In genomic region chr4:3354455-3354811, GRCh38 we compare ENCODE assay signal across 2 cellular contexts.
TF ChIP-seq lines count a peak whose summit lies in the region.

No MANE protein-coding gene starts in this region.

TF ChIP-seq in A549, 52 proteins besides CTCF, POLR2A, EP300 and RAD21:
- TF ChIP-seq ZNF302 (CRISPR knock-in tag; IDR thresholded peaks at IDR 0.05) (no peak), CHD2 (IDR thresholded peaks at IDR 0.05; ENCODE audit: low read length, partially characterized antibody) (no peak), POLR2AphosphoS2 (conservative IDR thresholded peaks at IDR 0.05; ENCODE audit: low read length) (no peak), NFE2L2 (conservative IDR thresholded peaks at IDR 0.05; ENCODE audit: low read length) (no peak), HDAC2 (IDR thresholded peaks at IDR 0.05) (no peak), KDM5A (IDR thresholded peaks at IDR 0.05) (no peak), BCL3 (IDR thresholded peaks at IDR 0.05) (no peak), NR3C1 (IDR thresholded peaks at IDR 0.05) (no peak), CBX8 (IDR thresholded peaks at IDR 0.05) (no peak), PHF8 (IDR thresholded peaks at IDR 0.05; ENCODE audit: borderline replicate concordance, low read depth) (no peak)
- TF ChIP-seq, protein P1, sequence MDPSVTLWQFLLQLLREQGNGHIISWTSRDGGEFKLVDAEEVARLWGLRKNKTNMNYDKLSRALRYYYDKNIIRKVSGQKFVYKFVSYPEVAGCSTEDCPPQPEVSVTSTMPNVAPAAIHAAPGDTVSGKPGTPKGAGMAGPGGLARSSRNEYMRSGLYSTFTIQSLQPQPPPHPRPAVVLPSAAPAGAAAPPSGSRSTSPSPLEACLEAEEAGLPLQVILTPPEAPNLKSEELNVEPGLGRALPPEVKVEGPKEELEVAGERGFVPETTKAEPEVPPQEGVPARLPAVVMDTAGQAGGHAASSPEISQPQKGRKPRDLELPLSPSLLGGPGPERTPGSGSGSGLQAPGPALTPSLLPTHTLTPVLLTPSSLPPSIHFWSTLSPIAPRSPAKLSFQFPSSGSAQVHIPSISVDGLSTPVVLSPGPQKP (IDR thresholded peaks at IDR 0.05; ENCODE audit: low read depth, low read length), result no peak
- TF ChIP-seq, protein P2, sequence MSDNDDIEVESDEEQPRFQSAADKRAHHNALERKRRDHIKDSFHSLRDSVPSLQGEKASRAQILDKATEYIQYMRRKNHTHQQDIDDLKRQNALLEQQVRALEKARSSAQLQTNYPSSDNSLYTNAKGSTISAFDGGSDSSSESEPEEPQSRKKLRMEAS (IDR thresholded peaks at IDR 0.05), result no peak
- TF ChIP-seq, protein P3, sequence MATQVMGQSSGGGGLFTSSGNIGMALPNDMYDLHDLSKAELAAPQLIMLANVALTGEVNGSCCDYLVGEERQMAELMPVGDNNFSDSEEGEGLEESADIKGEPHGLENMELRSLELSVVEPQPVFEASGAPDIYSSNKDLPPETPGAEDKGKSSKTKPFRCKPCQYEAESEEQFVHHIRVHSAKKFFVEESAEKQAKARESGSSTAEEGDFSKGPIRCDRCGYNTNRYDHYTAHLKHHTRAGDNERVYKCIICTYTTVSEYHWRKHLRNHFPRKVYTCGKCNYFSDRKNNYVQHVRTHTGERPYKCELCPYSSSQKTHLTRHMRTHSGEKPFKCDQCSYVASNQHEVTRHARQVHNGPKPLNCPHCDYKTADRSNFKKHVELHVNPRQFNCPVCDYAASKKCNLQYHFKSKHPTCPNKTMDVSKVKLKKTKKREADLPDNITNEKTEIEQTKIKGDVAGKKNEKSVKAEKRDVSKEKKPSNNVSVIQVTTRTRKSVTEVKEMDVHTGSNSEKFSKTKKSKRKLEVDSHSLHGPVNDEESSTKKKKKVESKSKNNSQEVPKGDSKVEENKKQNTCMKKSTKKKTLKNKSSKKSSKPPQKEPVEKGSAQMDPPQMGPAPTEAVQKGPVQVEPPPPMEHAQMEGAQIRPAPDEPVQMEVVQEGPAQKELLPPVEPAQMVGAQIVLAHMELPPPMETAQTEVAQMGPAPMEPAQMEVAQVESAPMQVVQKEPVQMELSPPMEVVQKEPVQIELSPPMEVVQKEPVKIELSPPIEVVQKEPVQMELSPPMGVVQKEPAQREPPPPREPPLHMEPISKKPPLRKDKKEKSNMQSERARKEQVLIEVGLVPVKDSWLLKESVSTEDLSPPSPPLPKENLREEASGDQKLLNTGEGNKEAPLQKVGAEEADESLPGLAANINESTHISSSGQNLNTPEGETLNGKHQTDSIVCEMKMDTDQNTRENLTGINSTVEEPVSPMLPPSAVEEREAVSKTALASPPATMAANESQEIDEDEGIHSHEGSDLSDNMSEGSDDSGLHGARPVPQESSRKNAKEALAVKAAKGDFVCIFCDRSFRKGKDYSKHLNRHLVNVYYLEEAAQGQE (IDR thresholded peaks at IDR 0.05), result no peak

TF ChIP-seq in HepG2, 621 proteins besides CTCF, POLR2A, EP300 and RAD21 (continued from another document and continues in another):
- TF ChIP-seq, protein P4, sequence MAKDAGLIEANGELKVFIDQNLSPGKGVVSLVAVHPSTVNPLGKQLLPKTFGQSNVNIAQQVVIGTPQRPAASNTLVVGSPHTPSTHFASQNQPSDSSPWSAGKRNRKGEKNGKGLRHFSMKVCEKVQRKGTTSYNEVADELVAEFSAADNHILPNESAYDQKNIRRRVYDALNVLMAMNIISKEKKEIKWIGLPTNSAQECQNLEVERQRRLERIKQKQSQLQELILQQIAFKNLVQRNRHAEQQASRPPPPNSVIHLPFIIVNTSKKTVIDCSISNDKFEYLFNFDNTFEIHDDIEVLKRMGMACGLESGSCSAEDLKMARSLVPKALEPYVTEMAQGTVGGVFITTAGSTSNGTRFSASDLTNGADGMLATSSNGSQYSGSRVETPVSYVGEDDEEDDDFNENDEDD (CRISPR knock-in tag; IDR thresholded peaks at IDR 0.05; ENCODE audit: borderline replicate concordance), result no peak; the same call in 1 of the 2 replicates
- TF ChIP-seq ZNF20 (CRISPR knock-in tag; IDR thresholded peaks at IDR 0.05) (no peak), SYNCRIP (IDR thresholded peaks at IDR 0.05; ENCODE audit: insufficient read depth, low read depth, low read length) (no peak), NFE2 (CRISPR knock-in tag; IDR thresholded peaks at IDR 0.05) (no peak), ZNF570 (CRISPR knock-in tag; IDR thresholded peaks at IDR 0.05; ENCODE audit: borderline replicate concordance) (no peak), ZSCAN21 (CRISPR knock-in tag; IDR thresholded peaks at IDR 0.05; ENCODE audit: borderline replicate concordance) (0 out of 2 replicates have a peak, but pooled peaks have one; percentile 46), HOXD1 (CRISPR knock-in tag; IDR thresholded peaks at IDR 0.05) (peak; percentile 83), GLI4 (CRISPR knock-in tag; IDR thresholded peaks at IDR 0.05; ENCODE audit: borderline replicate concordance) (no peak), ZNF143 (CRISPR knock-in tag; IDR thresholded peaks at IDR 0.05) (no peak; the same call in 1 of the 2 replicates), CENPT (CRISPR knock-in tag; IDR thresholded peaks at IDR 0.05; ENCODE audit: low read depth) (no peak), PAXIP1 (CRISPR knock-in tag; conservative IDR thresholded peaks at IDR 0.05) (peak; percentile 98), MYC (CRISPR knock-in tag; IDR thresholded peaks at IDR 0.05; ENCODE audit: borderline replicate concordance) (peak; percentile 45), KDM4B (CRISPR knock-in tag; IDR thresholded peaks at IDR 0.05) (peak; percentile 85; the same call in 1 of the 2 replicates), NFIB (CRISPR knock-in tag; IDR thresholded peaks at IDR 0.05; ENCODE audit: borderline replicate concordance) (no peak), JDP2 (CRISPR knock-in tag; IDR thresholded peaks at IDR 0.05; ENCODE audit: borderline replicate concordance) (no peak), FIP1L1 (IDR thresholded peaks at IDR 0.05; ENCODE audit: borderline replicate concordance, insufficient read depth, low read depth, low read length) (no peak), PAWR (CRISPR knock-in tag; IDR thresholded peaks at IDR 0.05; ENCODE audit: borderline replicate concordance) (no peak), FOXA1 (IDR thresholded peaks at IDR 0.05) (peak; percentile 65; the same call in 1 of the 2 replicates), FOXA1 (CRISPR knock-in tag; IDR thresholded peaks at IDR 0.05) (peak; percentile 98), ZNF704 (CRISPR knock-in tag; IDR thresholded peaks at IDR 0.05; ENCODE audit: borderline replicate concordance) (no peak), THAP11 (CRISPR knock-in tag; IDR thresholded peaks at IDR 0.05) (peak; percentile 79), ZNF335 (CRISPR knock-in tag; IDR thresholded peaks at IDR 0.05) (peak; percentile 84; the same call in 1 of the 2 replicates), SP5 (CRISPR knock-in tag; IDR thresholded peaks at IDR 0.05; ENCODE audit: borderline replicate concordance, low read depth) (peak; percentile 55; the same call in 1 of the 2 replicates), ZNF17 (CRISPR knock-in tag; IDR thresholded peaks at IDR 0.05) (no peak), ARHGAP35 (CRISPR knock-in tag; IDR thresholded peaks at IDR 0.05; ENCODE audit: borderline replicate concordance) (no peak), PCBP1 (IDR thresholded peaks at IDR 0.05; ENCODE audit: borderline replicate concordance, low read depth, low read length) (no peak), ZNF225 (CRISPR knock-in tag; IDR thresholded peaks at IDR 0.05) (no peak), ZFP1 (CRISPR knock-in tag; IDR thresholded peaks at IDR 0.05) (peak; percentile 73; the same call in 1 of the 2 replicates), CREB1 (IDR thresholded peaks at IDR 0.05) (no peak), CREB1 (CRISPR knock-in tag; IDR thresholded peaks at IDR 0.05) (peak; percentile 82), MAF1 (CRISPR knock-in tag; IDR thresholded peaks at IDR 0.05; ENCODE audit: borderline replicate concordance) (no peak), RNF219 (CRISPR knock-in tag; IDR thresholded peaks at IDR 0.05) (no peak), MED1 (CRISPR knock-in tag; IDR thresholded peaks at IDR 0.05) (peak; percentile 98), KDM2A (CRISPR knock-in tag; IDR thresholded peaks at IDR 0.05; ENCODE audit: borderline replicate concordance, low read depth) (no peak), MAFK (conservative IDR thresholded peaks at IDR 0.05 in 1 of 2, IDR thresholded peaks at IDR 0.05 in 1 of 2; ENCODE audit: low read length in 2 of 2) (peak; percentile 46 to 65; a peak in 3 of 4 replicates), KAT2B (IDR thresholded peaks at IDR 0.05; ENCODE audit: borderline replicate concordance, low read depth, low read length) (no peak)
- TF ChIP-seq, protein P5, sequence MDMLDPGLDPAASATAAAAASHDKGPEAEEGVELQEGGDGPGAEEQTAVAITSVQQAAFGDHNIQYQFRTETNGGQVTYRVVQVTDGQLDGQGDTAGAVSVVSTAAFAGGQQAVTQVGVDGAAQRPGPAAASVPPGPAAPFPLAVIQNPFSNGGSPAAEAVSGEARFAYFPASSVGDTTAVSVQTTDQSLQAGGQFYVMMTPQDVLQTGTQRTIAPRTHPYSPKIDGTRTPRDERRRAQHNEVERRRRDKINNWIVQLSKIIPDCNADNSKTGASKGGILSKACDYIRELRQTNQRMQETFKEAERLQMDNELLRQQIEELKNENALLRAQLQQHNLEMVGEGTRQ (IDR thresholded peaks at IDR 0.05; ENCODE audit: low read depth, low read length), result no peak
- TF ChIP-seq, protein P5 (CRISPR knock-in tag; IDR thresholded peaks at IDR 0.05; ENCODE audit: borderline replicate concordance), result no peak
- TF ChIP-seq, protein P6, sequence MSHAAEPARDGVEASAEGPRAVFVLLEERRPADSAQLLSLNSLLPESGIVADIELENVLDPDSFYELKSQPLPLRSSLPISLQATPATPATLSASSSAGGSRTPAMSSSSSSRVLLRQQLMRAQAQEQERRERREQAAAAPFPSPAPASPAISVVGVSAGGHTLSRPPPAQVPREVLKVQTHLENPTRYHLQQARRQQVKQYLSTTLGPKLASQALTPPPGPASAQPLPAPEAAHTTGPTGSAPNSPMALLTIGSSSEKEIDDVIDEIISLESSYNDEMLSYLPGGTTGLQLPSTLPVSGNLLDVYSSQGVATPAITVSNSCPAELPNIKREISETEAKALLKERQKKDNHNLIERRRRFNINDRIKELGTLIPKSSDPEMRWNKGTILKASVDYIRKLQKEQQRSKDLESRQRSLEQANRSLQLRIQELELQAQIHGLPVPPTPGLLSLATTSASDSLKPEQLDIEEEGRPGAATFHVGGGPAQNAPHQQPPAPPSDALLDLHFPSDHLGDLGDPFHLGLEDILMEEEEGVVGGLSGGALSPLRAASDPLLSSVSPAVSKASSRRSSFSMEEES (CRISPR knock-in tag; IDR thresholded peaks at IDR 0.05), result peak; percentile 45; the same call in 1 of the 2 replicates
- TF ChIP-seq, protein P7, sequence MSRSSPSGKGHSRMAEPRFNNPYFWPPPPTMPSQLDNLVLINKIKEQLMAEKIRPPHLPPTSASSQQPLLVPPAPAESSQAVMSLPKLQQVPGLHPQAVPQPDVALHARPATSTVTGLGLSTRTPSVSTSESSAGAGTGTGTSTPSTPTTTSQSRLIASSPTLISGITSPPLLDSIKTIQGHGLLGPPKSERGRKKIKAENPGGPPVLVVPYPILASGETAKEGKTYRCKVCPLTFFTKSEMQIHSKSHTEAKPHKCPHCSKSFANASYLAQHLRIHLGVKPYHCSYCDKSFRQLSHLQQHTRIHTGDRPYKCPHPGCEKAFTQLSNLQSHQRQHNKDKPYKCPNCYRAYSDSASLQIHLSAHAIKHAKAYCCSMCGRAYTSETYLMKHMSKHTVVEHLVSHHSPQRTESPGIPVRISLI (CRISPR knock-in tag; IDR thresholded peaks at IDR 0.05; ENCODE audit: borderline replicate concordance), result no peak; the same call in 1 of the 2 replicates
